In genomic region chr4:61827907-61828328, GRCh38 we compare ENCODE assay signal across 35 cellular contexts.
"Had no signal": no experiment of that assay in that cellular context is flagged by ENCODE, and none has a peak within 500 bp of the region (broad histone marks: within the 10 kb centered on the region; RNA-seq: fewer than 3 reads in every experiment).

No MANE protein-coding gene starts in this region.

- H3K27me3 ChIP-seq: adrenal gland, body of pancreas, esophagus squamous epithelium, gastroesophageal sphincter, heart left ventricle had no signal

- DNase-seq: activated B cell treated with CpG ODN at 0.5 μM for 24 hours; activated CD4-positive, alpha-beta memory T cell treated with anti-CD3 and anti-CD28 coated beads for 36 hours; activated CD4-positive, alpha-beta T cell treated with anti-CD3 and anti-CD28 coated beads for 48 hours; activated CD4-positive, alpha-beta T cell treated with anti-CD3 and anti-CD28 coated beads, Interleukin-2, amount 50 U/mL, for 1 hour; activated CD8-positive, alpha-beta memory T cell treated with anti-CD3 and anti-CD28 coated beads, Interleukin-2, amount 50 U/mL, for 48 hours; activated CD8-positive, alpha-beta T cell treated with anti-CD3 and anti-CD28 coated beads, Interleukin-2, amount 10 ng/mL, durations not matched to agents 7 days and 5 days; activated gamma-delta T cell; activated naive CD4-positive, alpha-beta T cell treated with Interleukin-2 at 50 U/mL for 16 hours; activated naive CD8-positive, alpha-beta T cell treated with anti-CD3 and anti-CD28 coated beads for 36 hours; activated naive CD8-positive, alpha-beta T cell treated with anti-CD3 and anti-CD28 coated beads, Interleukin-2, amount 50 U/mL, for 24 hours; activated T-cell treated with anti-CD3 and anti-CD28 coated beads for 4 hours; activated T-cell treated with anti-CD3 and anti-CD28 coated beads, Interleukin-2, amount 50 U/mL, for 24 hours; activated T-cell treated with anti-CD3 and anti-CD28 coated beads, Interleukin-2, amount 50 U/mL, for 72 hours; adrenal gland; amygdala; aorta; body of pancreas; caudate nucleus; cortex of kidney; dermis blood vessel endothelial cell; effector CD4-positive, alpha-beta T cell; effector memory CD8-positive, alpha-beta T cell; esophagus squamous epithelium; foreskin melanocyte; heart left ventricle; T-helper 1 cell; T-helper 17 cell; T1000; WERI-Rb-1 had no signal

- H3K4me3 Mint-ChIP-seq: activated B cell treated with CpG ODN at 0.5 μM for 24 hours; activated CD4-positive, alpha-beta memory T cell treated with anti-CD3 and anti-CD28 coated beads for 36 hours; activated CD8-positive, alpha-beta T cell treated with anti-CD3 and anti-CD28 coated beads, Interleukin-2, amount 10 ng/mL, durations not matched to agents 7 days and 5 days; activated naive CD4-positive, alpha-beta T cell treated with anti-CD3 and anti-CD28 coated beads, Interleukin-2, amount 50 U/mL, for 24 hours; activated naive CD8-positive, alpha-beta T cell treated with anti-CD3 and anti-CD28 coated beads for 36 hours; activated naive CD8-positive, alpha-beta T cell treated with anti-CD3 and anti-CD28 coated beads, Interleukin-2, amount 50 U/mL, for 24 hours; activated T-cell treated with anti-CD3 and anti-CD28 coated beads, Interleukin-2, amount 50 U/mL, for 24 hours; activated T-cell treated with anti-CD3 and anti-CD28 coated beads, Interleukin-2, amount 50 U/mL, for 72 hours; effector memory CD8-positive, alpha-beta T cell; T-helper 17 cell; T-helper 2 cell treated with Interferon-gamma antibody and Interleukin-4, amounts not matched to agents 5 μg/mL and 100 μg/mL, for 36 hours had no signal

- FAIRE-seq: colon, endothelial cell of umbilical vein had no signal

- H3K9me3 ChIP-seq: adrenal gland, body of pancreas, esophagus squamous epithelium, gastroesophageal sphincter, heart left ventricle had no signal

- H3K27ac Mint-ChIP-seq: activated B cell treated with CpG ODN at 0.5 μM for 24 hours; activated CD4-positive, alpha-beta memory T cell treated with anti-CD3 and anti-CD28 coated beads for 36 hours; activated CD8-positive, alpha-beta T cell treated with anti-CD3 and anti-CD28 coated beads, Interleukin-2, amount 10 ng/mL, durations not matched to agents 7 days and 5 days; activated naive CD4-positive, alpha-beta T cell treated with anti-CD3 and anti-CD28 coated beads, Interleukin-2, amount 50 U/mL, for 24 hours; activated naive CD8-positive, alpha-beta T cell treated with anti-CD3 and anti-CD28 coated beads for 36 hours; activated naive CD8-positive, alpha-beta T cell treated with anti-CD3 and anti-CD28 coated beads, Interleukin-2, amount 50 U/mL, for 24 hours; activated T-cell treated with anti-CD3 and anti-CD28 coated beads, Interleukin-2, amount 50 U/mL, for 24 hours; activated T-cell treated with anti-CD3 and anti-CD28 coated beads, Interleukin-2, amount 50 U/mL, for 72 hours; effector memory CD8-positive, alpha-beta T cell; T-helper 17 cell; T-helper 2 cell treated with Interferon-gamma antibody and Interleukin-4, amounts not matched to agents 5 μg/mL and 100 μg/mL, for 36 hours had no signal

- H3K4me1 Mint-ChIP-seq: activated B cell treated with CpG ODN at 0.5 μM for 24 hours; activated naive CD4-positive, alpha-beta T cell treated with anti-CD3 and anti-CD28 coated beads, Interleukin-2, amount 50 U/mL, for 24 hours; activated naive CD8-positive, alpha-beta T cell treated with anti-CD3 and anti-CD28 coated beads for 36 hours; activated naive CD8-positive, alpha-beta T cell treated with anti-CD3 and anti-CD28 coated beads, Interleukin-2, amount 50 U/mL, for 24 hours; T-helper 17 cell had no signal

- H3K4me1 ChIP-seq: adrenal gland, body of pancreas, esophagus squamous epithelium, gastroesophageal sphincter, heart left ventricle had no signal

- H3K36me3 ChIP-seq: adrenal gland, esophagus squamous epithelium, gastroesophageal sphincter, heart left ventricle, WERI-Rb-1 had no signal

- H3K4me3 ChIP-seq: adrenal gland, body of pancreas, esophagus squamous epithelium, gastroesophageal sphincter, heart left ventricle had no signal

- H3K27ac ChIP-seq: adrenal gland, body of pancreas, epithelial cell of prostate, esophagus squamous epithelium, gastroesophageal sphincter, heart left ventricle, WERI-Rb-1 had no signal

- H3K9me3 Mint-ChIP-seq: activated CD4-positive, alpha-beta memory T cell treated with anti-CD3 and anti-CD28 coated beads for 36 hours; activated naive CD4-positive, alpha-beta T cell treated with anti-CD3 and anti-CD28 coated beads, Interleukin-2, amount 50 U/mL, for 24 hours had no signal

- H3K36me3 Mint-ChIP-seq: activated CD4-positive, alpha-beta memory T cell treated with anti-CD3 and anti-CD28 coated beads for 36 hours; activated naive CD4-positive, alpha-beta T cell treated with anti-CD3 and anti-CD28 coated beads, Interleukin-2, amount 50 U/mL, for 24 hours; activated naive CD8-positive, alpha-beta T cell treated with anti-CD3 and anti-CD28 coated beads for 36 hours had no signal

- H3K27me3 Mint-ChIP-seq: activated B cell treated with CpG ODN at 0.5 μM for 24 hours; activated CD4-positive, alpha-beta memory T cell treated with anti-CD3 and anti-CD28 coated beads for 36 hours; activated naive CD4-positive, alpha-beta T cell treated with anti-CD3 and anti-CD28 coated beads, Interleukin-2, amount 50 U/mL, for 24 hours; activated naive CD8-positive, alpha-beta T cell treated with anti-CD3 and anti-CD28 coated beads for 36 hours; activated naive CD8-positive, alpha-beta T cell treated with anti-CD3 and anti-CD28 coated beads, Interleukin-2, amount 50 U/mL, for 24 hours; activated T-cell treated with anti-CD3 and anti-CD28 coated beads, Interleukin-2, amount 50 U/mL, for 24 hours; effector memory CD8-positive, alpha-beta T cell; T-helper 17 cell had no signal
